18 cellular contexts compared by ENCODE assay signal in the genomic region with DNA sequence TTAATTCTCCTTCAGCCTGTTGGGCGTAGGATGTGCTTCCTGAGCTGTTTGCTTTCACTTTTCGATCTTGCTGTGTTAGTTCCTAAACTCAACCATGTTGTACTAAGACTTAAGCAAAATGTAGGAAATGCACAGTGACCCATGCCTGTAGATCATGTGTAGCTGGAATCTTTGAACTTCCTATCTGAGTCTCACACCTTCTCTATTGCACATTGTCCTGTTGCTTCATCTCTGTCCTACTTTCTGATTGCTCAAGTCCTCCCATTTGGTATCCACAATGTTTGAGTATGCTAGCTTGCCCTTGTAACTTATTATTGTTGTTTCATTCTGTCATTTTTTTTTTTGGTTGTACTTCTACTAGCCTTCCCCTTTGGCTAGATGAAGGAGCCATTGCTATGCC.
"Had no signal": no experiment of that assay in that cellular context is flagged by ENCODE, and none has a peak within 500 bp of the region (broad histone marks: within the 10 kb centered on the region; RNA-seq: fewer than 3 reads in every experiment).

No MANE protein-coding gene starts in this region.

- H3K4me3 ChIP-seq: body of pancreas, tibial artery had no signal

- H3K36me3 Mint-ChIP-seq: activated naive CD4-positive, alpha-beta T cell treated with anti-CD3 and anti-CD28 coated beads, Interleukin-2, amount 50 U/mL, for 24 hours; memory B cell; stimulated activated memory B cell treated with anti-CD40 and anti-IgM and Interleukin-4, amounts not matched to agents 10 μg/mL and 1 μg/mL and 100 μg/mL, for 72 hours; WTC11 had no signal

- DNase-seq: activated CD4-positive, alpha-beta T cell treated with anti-CD3 and anti-CD28 coated beads for 48 hours; amygdala; body of pancreas; central memory CD4-positive, alpha-beta T cell; effector CD8-positive, alpha-beta T cell; foreskin melanocyte; head of caudate nucleus; naive thymus-derived CD8-positive, alpha-beta T cell; tibial artery had no signal

- H3K36me3 ChIP-seq: tibial artery had no signal

- H3K4me3 Mint-ChIP-seq: activated naive CD4-positive, alpha-beta T cell treated with anti-CD3 and anti-CD28 coated beads, Interleukin-2, amount 50 U/mL, for 24 hours; memory B cell; stimulated activated memory B cell treated with anti-CD40 and anti-IgM and Interleukin-4, amounts not matched to agents 10 μg/mL and 1 μg/mL and 100 μg/mL, for 72 hours; T-helper 1 cell treated with Interleukin-12 subunit alpha and Interleukin-12 subunit beta and Interleukin-4 antibody, amounts not matched to agents 30 μg/mL and 1 μg/mL, for 36 hours; WTC11 had no signal

- H3K27me3 Mint-ChIP-seq: activated naive CD4-positive, alpha-beta T cell treated with anti-CD3 and anti-CD28 coated beads, Interleukin-2, amount 50 U/mL, for 24 hours; memory B cell; naive thymus-derived CD8-positive, alpha-beta T cell; stimulated activated memory B cell treated with anti-CD40 and anti-IgM and Interleukin-4, amounts not matched to agents 10 μg/mL and 1 μg/mL and 100 μg/mL, for 72 hours had no signal

- H3K9me3 ChIP-seq: body of pancreas, tibial artery had no signal

- ATAC-seq: body of pancreas; naive thymus-derived CD8-positive, alpha-beta T cell; SK-N-SH treated with all-trans-retinoic acid at 6 μM for 48 hours; stimulated activated memory B cell treated with anti-CD40 and anti-IgM and Interleukin-4, amounts not matched to agents 10 μg/mL and 1 μg/mL and 100 μg/mL, for 72 hours; WTC11 had no signal

- FAIRE-seq: TTC549, urothelium cell line had no signal

- H3K9me3 Mint-ChIP-seq: activated naive CD4-positive, alpha-beta T cell treated with anti-CD3 and anti-CD28 coated beads, Interleukin-2, amount 50 U/mL, for 24 hours; memory B cell; stimulated activated memory B cell treated with anti-CD40 and anti-IgM and Interleukin-4, amounts not matched to agents 10 μg/mL and 1 μg/mL and 100 μg/mL, for 72 hours; T-helper 1 cell treated with Interleukin-12 subunit alpha and Interleukin-12 subunit beta and Interleukin-4 antibody, amounts not matched to agents 30 μg/mL and 1 μg/mL, for 36 hours had no signal

- H3K27me3 ChIP-seq: body of pancreas, tibial artery had no signal

- H3K27ac ChIP-seq: body of pancreas, parathyroid adenoma, tibial artery had no signal

- H3K4me1 ChIP-seq: body of pancreas, parathyroid adenoma had no signal

- H3K27ac Mint-ChIP-seq: activated naive CD4-positive, alpha-beta T cell treated with anti-CD3 and anti-CD28 coated beads, Interleukin-2, amount 50 U/mL, for 24 hours; memory B cell; stimulated activated memory B cell treated with anti-CD40 and anti-IgM and Interleukin-4, amounts not matched to agents 10 μg/mL and 1 μg/mL and 100 μg/mL, for 72 hours; T-helper 1 cell treated with Interleukin-12 subunit alpha and Interleukin-12 subunit beta and Interleukin-4 antibody, amounts not matched to agents 30 μg/mL and 1 μg/mL, for 36 hours; WTC11 had no signal
